In the genomic region with DNA sequence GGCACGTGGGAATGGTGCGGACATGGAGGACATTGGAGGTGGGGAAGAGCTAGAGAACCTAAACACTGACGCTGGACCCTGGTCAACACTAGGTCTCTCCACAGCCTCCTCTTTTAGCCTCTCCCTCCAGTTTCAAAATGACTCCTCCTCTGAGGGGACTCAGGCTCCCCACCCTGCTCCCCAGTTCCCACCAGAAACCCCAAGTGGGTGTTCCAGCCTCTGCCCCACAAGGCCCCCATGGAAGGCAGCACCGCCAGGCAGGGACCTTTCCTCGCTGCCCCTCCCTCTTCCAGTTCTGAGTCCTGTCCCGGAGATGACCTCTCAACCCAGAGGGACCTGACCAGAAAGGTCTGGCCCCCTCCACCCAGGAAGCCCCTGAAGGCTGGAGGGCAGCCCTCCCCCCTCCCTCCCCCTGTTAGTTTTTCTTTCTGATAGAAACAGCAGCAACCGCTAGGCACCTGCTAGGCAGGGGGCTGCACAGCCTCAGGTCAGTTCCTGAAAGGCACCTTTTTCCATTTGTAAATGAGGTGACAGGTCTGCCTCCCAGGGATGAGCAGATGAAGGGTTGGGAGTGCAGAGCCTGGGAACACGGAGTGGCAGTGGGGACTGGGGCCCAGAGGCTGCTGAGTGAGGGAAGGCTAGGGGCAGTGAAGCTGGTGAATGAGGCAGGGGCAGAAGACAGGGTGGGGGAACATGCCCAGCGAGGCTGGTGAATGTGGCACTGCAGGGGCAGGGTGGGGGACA, we compare ENCODE assay signal across 1 cellular context.
TF ChIP-seq lines count a peak whose summit lies in the region.

No MANE protein-coding gene starts in this region.

TF ChIP-seq in H1, 55 proteins besides CTCF, POLR2A, EP300 and RAD21:
- TF ChIP-seq EZH2 (IDR thresholded peaks at IDR 0.05; ENCODE audit: low read depth, low read length, severe bottlenecking) (no peak), ASH2L (IDR thresholded peaks at IDR 0.05; ENCODE audit: low read length) (no peak), SP4 (IDR thresholded peaks at IDR 0.05; ENCODE audit: low read length) (no peak), HDAC2 (IDR thresholded peaks at IDR 0.05; ENCODE audit: borderline replicate concordance in 1 of 2, low read depth in 2 of 2, low read length in 2 of 2) (no peak)
